In genomic region chr17:9883451-9883850, GRCh38 we compare ENCODE assay signal across 2 cellular contexts.
TF ChIP-seq lines count a peak whose summit lies in the region.

No MANE protein-coding gene starts in this region.

TF ChIP-seq in HepG2, 621 proteins besides CTCF, POLR2A, EP300 and RAD21:
- TF ChIP-seq ZNF317 (CRISPR knock-in tag; IDR thresholded peaks at IDR 0.05) (peak; percentile 98), MED8 (CRISPR knock-in tag; IDR thresholded peaks at IDR 0.05; ENCODE audit: insufficient replicate concordance) (no peak), ZNF891 (CRISPR knock-in tag; IDR thresholded peaks at IDR 0.05) (no peak), MXI1 (IDR thresholded peaks at IDR 0.05; ENCODE audit: borderline replicate concordance, low read depth, low read length) (no peak), RNF219 (CRISPR knock-in tag; IDR thresholded peaks at IDR 0.05) (no peak), ZNF207 (IDR thresholded peaks at IDR 0.05; ENCODE audit: borderline replicate concordance) (no peak)
TF ChIP-seq in HepG2: peak in this region for 1.

TF ChIP-seq in K562, 482 proteins besides CTCF, POLR2A, EP300 and RAD21:
- no peak for TF ChIP-seq BRD4 (IDR thresholded peaks at IDR 0.05)
- TF ChIP-seq PATZ1 (CRISPR knock-in tag; IDR thresholded peaks at IDR 0.05; ENCODE audit: borderline replicate concordance) = no peak
- TF ChIP-seq TRIM28 (IDR thresholded peaks at IDR 0.05) = 0 out of 2 replicates have a peak, but pooled peaks have one; percentile 35
- peak in 1 of 2 experiments; percentile 32; a peak in 1 of 3 replicates for TF ChIP-seq CBX3 (IDR thresholded peaks at IDR 0.05; ENCODE audit: borderline replicate concordance in 1 of 2, low read length in 2 of 2)
- no peak for TF ChIP-seq POLR3G (IDR thresholded peaks at IDR 0.05; ENCODE audit: extremely low read depth, insufficient read length, insufficient replicate concordance)
TF ChIP-seq in K562: peak in this region for 2.
